1 cellular context compared by ENCODE assay signal in the genomic region with DNA sequence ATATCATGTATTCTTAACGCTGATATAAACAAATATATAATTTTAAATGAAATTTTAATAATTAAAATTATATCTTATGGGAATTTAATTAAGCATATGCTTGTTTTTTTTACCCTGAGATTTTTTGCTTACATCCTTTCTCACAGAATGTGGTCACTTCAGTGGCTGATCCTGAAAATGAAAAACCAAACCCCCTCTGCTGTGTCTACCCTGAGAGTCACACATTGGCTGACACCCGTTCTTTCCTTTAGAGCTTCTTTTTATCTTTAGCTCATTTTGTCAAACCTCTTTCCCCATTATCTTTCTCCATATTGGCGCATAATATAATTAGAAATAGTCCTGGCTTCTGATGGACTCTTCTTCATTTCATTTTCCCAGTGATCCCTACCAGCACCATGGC.
TF ChIP-seq lines count a peak whose summit lies in the region.

No MANE protein-coding gene starts in this region.

TF ChIP-seq in K562, 482 proteins besides CTCF, POLR2A, EP300 and RAD21:
- TF ChIP-seq POLR2AphosphoS2 (IDR thresholded peaks at IDR 0.05; ENCODE audit: low read length) (0 out of 2 replicates have a peak, but pooled peaks have one; percentile 41), HNRNPH1 (optimal IDR thresholded peaks at IDR 0.05; ENCODE audit: low read depth, low read length) (no peak)
